In genomic region chr1:240498335-240498734, GRCh38 we compare ENCODE assay signal across 17 cellular contexts.
"Had no signal": no experiment of that assay in that cellular context is flagged by ENCODE, and none has a peak within 500 bp of the region (broad histone marks: within the 10 kb centered on the region; RNA-seq: fewer than 3 reads in every experiment).

No MANE protein-coding gene starts in this region.

- H3K27ac ChIP-seq: esophagus squamous epithelium, lower lobe of right lung, neutrophil, pancreas, testis, WERI-Rb-1 had no signal

- H3K27ac Mint-ChIP-seq: activated naive CD8-positive, alpha-beta T cell treated with anti-CD3 and anti-CD28 coated beads for 36 hours; effector memory CD8-positive, alpha-beta T cell; natural killer cell; stimulated activated memory B cell treated with anti-CD40 and anti-IgM and Interleukin-4, amounts not matched to agents 10 μg/mL and 1 μg/mL and 100 μg/mL, for 72 hours had no signal

- H3K4me3 ChIP-seq: esophagus squamous epithelium, lower lobe of right lung, pancreas, smooth muscle cell, testis had no signal

- H3K4me3 Mint-ChIP-seq: activated naive CD8-positive, alpha-beta T cell treated with anti-CD3 and anti-CD28 coated beads for 36 hours; effector memory CD8-positive, alpha-beta T cell; natural killer cell; stimulated activated memory B cell treated with anti-CD40 and anti-IgM and Interleukin-4, amounts not matched to agents 10 μg/mL and 1 μg/mL and 100 μg/mL, for 72 hours had no signal

- FAIRE-seq: pancreas had no signal

- H3K9me3 ChIP-seq: esophagus squamous epithelium, lower lobe of right lung, neutrophil, pancreas, testis had no signal

- DNase-seq: activated CD4-positive, alpha-beta T cell treated with anti-CD3 and anti-CD28 coated beads, Interleukin-2, amount 50 U/mL, for 4 hours; activated naive CD8-positive, alpha-beta T cell treated with anti-CD3 and anti-CD28 coated beads for 36 hours; amniotic stem cell; dermis blood vessel endothelial cell; effector memory CD8-positive, alpha-beta T cell; esophagus squamous epithelium; left cardiac atrium; lower lobe of right lung; natural killer cell; pancreas; stimulated activated CD4-positive, alpha-beta T cell treated with anti-CD3 and anti-CD28 coated beads, Interleukin-4, amount 100 ng/mL, for 4 hours; testis; WERI-Rb-1 had no signal

- ATAC-seq: effector memory CD8-positive, alpha-beta T cell; left cardiac atrium; natural killer cell; pancreas; sciatic nerve; stimulated activated memory B cell treated with anti-CD40 and anti-IgM and Interleukin-4, amounts not matched to agents 10 μg/mL and 1 μg/mL and 100 μg/mL, for 72 hours had no signal

- H3K9me3 Mint-ChIP-seq: activated naive CD8-positive, alpha-beta T cell treated with anti-CD3 and anti-CD28 coated beads for 36 hours; natural killer cell had no signal

- H3K36me3 Mint-ChIP-seq: activated naive CD8-positive, alpha-beta T cell treated with anti-CD3 and anti-CD28 coated beads for 36 hours; natural killer cell; stimulated activated memory B cell treated with anti-CD40 and anti-IgM and Interleukin-4, amounts not matched to agents 10 μg/mL and 1 μg/mL and 100 μg/mL, for 72 hours had no signal

- H3K36me3 ChIP-seq: esophagus squamous epithelium, lower lobe of right lung, neutrophil, pancreas, WERI-Rb-1 had no signal

- H3K27me3 ChIP-seq: esophagus squamous epithelium, pancreas, testis had no signal

- H3K27me3 Mint-ChIP-seq: activated naive CD8-positive, alpha-beta T cell treated with anti-CD3 and anti-CD28 coated beads for 36 hours; effector memory CD8-positive, alpha-beta T cell; stimulated activated memory B cell treated with anti-CD40 and anti-IgM and Interleukin-4, amounts not matched to agents 10 μg/mL and 1 μg/mL and 100 μg/mL, for 72 hours had no signal

- H3K4me2 ChIP-seq: smooth muscle cell had no signal

- H3K4me1 ChIP-seq: esophagus squamous epithelium, lower lobe of right lung, pancreas, testis had no signal

- H3K4me1 Mint-ChIP-seq: activated naive CD8-positive, alpha-beta T cell treated with anti-CD3 and anti-CD28 coated beads for 36 hours; stimulated activated memory B cell treated with anti-CD40 and anti-IgM and Interleukin-4, amounts not matched to agents 10 μg/mL and 1 μg/mL and 100 μg/mL, for 72 hours had no signal
